Comparison of ENCODE assay signal across 10 cellular contexts in genomic region chr9:89444212-89444611, GRCh38. TPM values are rescaled to one million over a fixed set of nuclear protein-coding genes. Genes with fewer than 3 reads are reported as not detected.
DNase-seq lines count a peak whose midpoint lies in the region; ATAC-seq and TF ChIP-seq lines count a peak whose summit lies in the region.
"Had no signal": no experiment of that assay in that cellular context is flagged by ENCODE, and none has a peak within 500 bp of the region (broad histone marks: within the 10 kb centered on the region; RNA-seq: fewer than 3 reads in every experiment).

No MANE protein-coding gene starts in this region.

- peaks cover 25% of the 10 kb centered on the region for H3K36me3 Mint-ChIP-seq in activated B cell treated with CpG ODN at 0.5 μM for 24 hours (ENCODE audit: low read depth)
- peaks cover 75% of the 10 kb centered on the region for H3K36me3 Mint-ChIP-seq in activated T-helper 2 cell treated with anti-CD3 and anti-CD28 coated beads, Interferon-gamma antibody, Interleukin-2, Interleukin-4, amounts not matched to agents 10 μg/mL and 5 μg/mL and 100 μg/mL, durations not matched to agents 14 hours and 24 hours and 36 hours (ENCODE audit: low read depth)
- peaks cover 66% of the 10 kb centered on the region for H3K36me3 Mint-ChIP-seq in stimulated activated naive CD8-positive, alpha-beta T cell treated with anti-CD3 and anti-CD28 coated beads, Interleukin-15, Interleukin-2, amounts not matched to agents 100 ng/mL and 50 ng/mL, for 24 hours (ENCODE audit: low read depth)

- no peak overlapping the region for H3K4me3 Mint-ChIP-seq in activated B cell treated with CpG ODN at 0.5 μM for 24 hours
- H3K4me3 Mint-ChIP-seq in activated T-helper 2 cell treated with anti-CD3 and anti-CD28 coated beads, Interferon-gamma antibody, Interleukin-2, Interleukin-4, amounts not matched to agents 10 μg/mL and 5 μg/mL and 100 μg/mL, durations not matched to agents 14 hours and 24 hours and 36 hours (ENCODE audit: low read depth) = no peak overlapping the region
- H3K4me3 Mint-ChIP-seq in stimulated activated naive CD8-positive, alpha-beta T cell treated with anti-CD3 and anti-CD28 coated beads, Interleukin-15, Interleukin-2, amounts not matched to agents 100 ng/mL and 50 ng/mL, for 24 hours = peak overlapping the region; percentile 54

- no peak for ATAC-seq in activated B cell treated with CpG ODN at 0.5 μM for 24 hours (ENCODE audit: low read depth)
- peak; percentile 41 to 61 for ATAC-seq in left cardiac atrium
- ATAC-seq: PC-3 had no signal

- TF ChIP-seq CTCF in activated B cell treated with CpG ODN at 0.5 μM for 24 hours (IDR thresholded peaks at IDR 0.05) = no peak

- no peaks in the 10 kb centered on the region for H3K27me3 Mint-ChIP-seq in activated B cell treated with CpG ODN at 0.5 μM for 24 hours
- H3K27me3 Mint-ChIP-seq in activated T-helper 2 cell treated with anti-CD3 and anti-CD28 coated beads, Interferon-gamma antibody, Interleukin-2, Interleukin-4, amounts not matched to agents 10 μg/mL and 5 μg/mL and 100 μg/mL, durations not matched to agents 14 hours and 24 hours and 36 hours (ENCODE audit: low read depth) = no peaks in the 10 kb centered on the region
- H3K27me3 Mint-ChIP-seq in stimulated activated naive CD8-positive, alpha-beta T cell treated with anti-CD3 and anti-CD28 coated beads, Interleukin-15, Interleukin-2, amounts not matched to agents 100 ng/mL and 50 ng/mL, for 24 hours = no peaks in the 10 kb centered on the region

- POLR2A ChIA-PET in activated B cell treated with CpG ODN at 0.5 μM for 24 hours (lab: Charles Lee) = no interaction called here

- H3K27ac Mint-ChIP-seq in activated B cell treated with CpG ODN at 0.5 μM for 24 hours = peak overlapping the region; percentile 50
- peak overlapping the region; percentile 85 for H3K27ac Mint-ChIP-seq in activated T-helper 2 cell treated with anti-CD3 and anti-CD28 coated beads, Interferon-gamma antibody, Interleukin-2, Interleukin-4, amounts not matched to agents 10 μg/mL and 5 μg/mL and 100 μg/mL, durations not matched to agents 14 hours and 24 hours and 36 hours
- H3K27ac Mint-ChIP-seq in stimulated activated naive CD8-positive, alpha-beta T cell treated with anti-CD3 and anti-CD28 coated beads, Interleukin-15, Interleukin-2, amounts not matched to agents 100 ng/mL and 50 ng/mL, for 24 hours = peak overlapping the region; percentile 91

- DNase-seq in activated B cell treated with CpG ODN at 0.5 μM for 24 hours = no peak
- no peak for DNase-seq in activated T-helper 2 cell treated with anti-CD3 and anti-CD28 coated beads, Interferon-gamma antibody, Interleukin-2, Interleukin-4, amounts not matched to agents 10 μg/mL and 5 μg/mL and 100 μg/mL, durations not matched to agents 14 hours and 24 hours and 36 hours (ENCODE audit: low spot score)
- no peak for DNase-seq in left cardiac atrium
- DNase-seq in DMS 273 (lab: John Stamatoyannopoulos, UW; ENCODE audit: unreplicated experiment) = no peak
- DNase-seq in OCI-M1 (lab: John Stamatoyannopoulos, UW) = no peak
- DNase-seq in DMS79 treated with DMSO at 0.1 percent for 48 hours (lab: John Stamatoyannopoulos, UW) = no peak
- DNase-seq: EL, NCI-H2029 treated with DMSO at 0.1 percent for 48 hours, PC-3 had no signal

- peaks cover 84% of the 10 kb centered on the region for H3K4me1 Mint-ChIP-seq in activated B cell treated with CpG ODN at 0.5 μM for 24 hours
- H3K4me1 Mint-ChIP-seq in activated T-helper 2 cell treated with anti-CD3 and anti-CD28 coated beads, Interferon-gamma antibody, Interleukin-2, Interleukin-4, amounts not matched to agents 10 μg/mL and 5 μg/mL and 100 μg/mL, durations not matched to agents 14 hours and 24 hours and 36 hours (ENCODE audit: low read depth) = peaks cover 87% of the 10 kb centered on the region
- peaks cover 98% of the 10 kb centered on the region for H3K4me1 Mint-ChIP-seq in stimulated activated naive CD8-positive, alpha-beta T cell treated with anti-CD3 and anti-CD28 coated beads, Interleukin-15, Interleukin-2, amounts not matched to agents 100 ng/mL and 50 ng/mL, for 24 hours (ENCODE audit: low read depth)

- H3K9me3 Mint-ChIP-seq in activated B cell treated with CpG ODN at 0.5 μM for 24 hours = no peaks in the 10 kb centered on the region
- H3K9me3 Mint-ChIP-seq in activated T-helper 2 cell treated with anti-CD3 and anti-CD28 coated beads, Interferon-gamma antibody, Interleukin-2, Interleukin-4, amounts not matched to agents 10 μg/mL and 5 μg/mL and 100 μg/mL, durations not matched to agents 14 hours and 24 hours and 36 hours = no peaks in the 10 kb centered on the region
- no peaks in the 10 kb centered on the region for H3K9me3 Mint-ChIP-seq in stimulated activated naive CD8-positive, alpha-beta T cell treated with anti-CD3 and anti-CD28 coated beads, Interleukin-15, Interleukin-2, amounts not matched to agents 100 ng/mL and 50 ng/mL, for 24 hours

- intact Hi-C loops in activated B cell treated with CpG ODN at 0.5 μM for 24 hours (cut with micrococcal nuclease) (no loop called here), left cardiac atrium (cut with DNase I) (no loop called here)
- intact Hi-C loops in activated T-helper 2 cell treated with anti-CD3 and anti-CD28 coated beads, Interferon-gamma antibody, Interleukin-2, Interleukin-4, amounts not matched to agents 10 μg/mL and 5 μg/mL and 100 μg/mL, durations not matched to agents 14 hours and 24 hours and 36 hours (cut with micrococcal nuclease) = no loop called here

- CTCF ChIA-PET in activated B cell treated with CpG ODN at 0.5 μM for 24 hours (lab: Charles Lee) = interaction anchor here (3.2 kb wide), 1 partner anchor 105 kb away, joined by 17 read pairs; no protein-coding TSS in a partner anchor

RNA-seq across cellular contexts. Expression of gene SEMA4D, which starts 53.7 kb away (rescaled TPM):
- total RNA-seq in activated B cell treated with CpG ODN at 0.5 μM for 24 hours (68.0 and 79.7 TPM in 2 replicates), left cardiac atrium (10 to 100 TPM; 17.5 to 22.4 TPM)
- 317 and 330 TPM in 2 replicates for total RNA-seq in activated T-helper 2 cell treated with anti-CD3 and anti-CD28 coated beads, Interferon-gamma antibody, Interleukin-2, Interleukin-4, amounts not matched to agents 10 μg/mL and 5 μg/mL and 100 μg/mL, durations not matched to agents 14 hours and 24 hours and 36 hours
